ENCODE assay signal across 7 cellular contexts in genomic region chr6:138987299-138987642, GRCh38. TPM values are rescaled to one million over a fixed set of nuclear protein-coding genes. Genes with fewer than 3 reads are reported as not detected.
DNase-seq lines count a peak whose midpoint lies in the region; ATAC-seq lines count a peak whose summit lies in the region.

No MANE protein-coding gene starts in this region.

- H3K4me1 Mint-ChIP-seq in naive B cell = peaks cover 11 to 23% (median 15%) of the 10 kb centered on the region in 3 donors

- H3K4me1 ChIP-seq in effector memory CD4-positive, alpha-beta T cell (ENCODE audit: control insufficient read depth, insufficient read depth, low read length, poor library complexity, severe bottlenecking) = peaks cover 9% of the 10 kb centered on the region

- no peaks in the 10 kb centered on the region for H3K9me3 ChIP-seq in MG63
- H3K9me3 ChIP-seq in effector memory CD4-positive, alpha-beta T cell (ENCODE audit: control insufficient read depth, low read length) = no peaks in the 10 kb centered on the region

- peak overlapping the region in 4 of 6 donors; percentile 33 to 94 (median 76) for H3K27ac Mint-ChIP-seq in naive B cell

- peak; percentile 23 for ATAC-seq in GM19438 (IDR thresholded peaks at IDR 0.05; ENCODE audit: low read depth, unreplicated experiment)
- ATAC-seq in naive B cell (ENCODE audit: low read depth in 2 of 2) = no peak
- ATAC-seq in HG03280 (IDR thresholded peaks at IDR 0.05; ENCODE audit: unreplicated experiment) = no peak

- no peaks in the 10 kb centered on the region for H3K27me3 Mint-ChIP-seq in naive B cell

- peak overlapping the region; percentile 94 for H3K4me3 ChIP-seq in MG63
- peak overlapping the region; percentile 93 for H3K4me3 ChIP-seq in effector memory CD4-positive, alpha-beta T cell (ENCODE audit: insufficient read depth, low read depth, low read length, poor library complexity, severe bottlenecking)

- no peaks in the 10 kb centered on the region for H3K36me3 Mint-ChIP-seq in naive B cell

- no peaks in the 10 kb centered on the region for H3K27me3 ChIP-seq in MG63
- H3K27me3 ChIP-seq in effector memory CD4-positive, alpha-beta T cell (replicated peaks; ENCODE audit: control insufficient read depth, insufficient read depth, low read length, poor library complexity, severe bottlenecking) = no peaks in the 10 kb centered on the region

- no peaks in the 10 kb centered on the region for H3K36me3 ChIP-seq in MG63
- H3K36me3 ChIP-seq in effector memory CD4-positive, alpha-beta T cell (ENCODE audit: control insufficient read depth, insufficient read depth, low read length) = no peaks in the 10 kb centered on the region

- DNase-seq in MG63 (no peak), naive B cell (no peak), kidney tubule cell (ENCODE audit: low spot score) (no peak), NCI-H1436 treated with DMSO at 0.1 percent for 48 hours (lab: John Stamatoyannopoulos, UW) (no peak)
- DNase-seq in effector memory CD4-positive, alpha-beta T cell = no peak

- peak overlapping the region in 7 of 8 donors; percentile 83 to 97 (median 93) for H3K4me3 Mint-ChIP-seq in naive B cell

- peak overlapping the region; percentile 80 for H3K27ac ChIP-seq in effector memory CD4-positive, alpha-beta T cell (ENCODE audit: insufficient read depth, low read length, poor library complexity, severe bottlenecking)

- H3K9me3 Mint-ChIP-seq in naive B cell = no peaks in the 10 kb centered on the region

RNA-seq across cellular contexts. Expression of gene REPS1, which starts 0.8 kb away (rescaled TPM):
- 17.2 and 19.9 TPM in 2 replicates for total RNA-seq in MG63 (2014; rRNA removed; shearing (Covaris generic); ENCODE audit: low replicate concordance)
- polyA plus RNA-seq in naive B cell (ENCODE audit: low read depth in 6 of 6) = 10 to 100 TPM; 17.5 to 28.4 (median 21.7) TPM

RNA-seq across cellular contexts. Expression of gene ABRACL, which starts 41.3 kb away (rescaled TPM):
- total RNA-seq in MG63 (2014; rRNA removed; shearing (Covaris generic); ENCODE audit: low replicate concordance) = 25.9 and 38.0 TPM in 2 replicates
- 10 to 100 TPM; 72.3 to 99.0 (median 87.8) TPM for polyA plus RNA-seq in naive B cell (ENCODE audit: low read depth in 6 of 6)
